Comparison of ENCODE assay signal across 2 cellular contexts in the genomic region with DNA sequence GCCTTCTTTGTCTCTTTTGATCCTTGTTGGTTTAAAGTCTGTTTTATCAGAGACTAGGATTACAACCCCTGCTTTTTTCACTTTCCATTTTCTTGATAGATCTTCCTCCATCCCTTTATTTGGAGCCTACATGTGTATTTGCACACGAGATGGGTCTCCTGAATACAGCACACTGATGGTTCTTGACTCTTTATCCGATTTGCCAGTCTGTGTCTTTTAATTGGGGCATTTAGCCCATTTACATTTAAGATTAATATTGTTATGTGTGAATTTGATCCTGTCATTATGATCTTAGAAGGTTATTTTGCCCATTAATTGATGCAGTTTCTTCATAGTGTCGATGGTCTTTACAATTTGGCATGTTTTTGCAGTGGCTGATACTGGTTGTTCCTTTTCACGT. TPM values are rescaled to one million over a fixed set of nuclear protein-coding genes. Genes with fewer than 3 reads are reported as not detected.
DNase-seq lines count a peak whose midpoint lies in the region; ATAC-seq, FAIRE-seq and TF ChIP-seq lines count a peak whose summit lies in the region.
"Not testable (repeated sequence)": the region's sequence is repeated elsewhere in the genome, so short reads cannot be mapped to it uniquely, and the experiment has no call there.

No MANE protein-coding gene starts in this region.

- POLR2A ChIA-PET in HEK293 (lab: Yijun Ruan, JAX); K562 (lab: Yijun Ruan, JAX): not testable (repeated sequence)

- not testable (repeated sequence) for H3K79me2 ChIP-seq in K562 (ENCODE audit: control insufficient read depth, insufficient read depth, low read length)

- not testable (repeated sequence) for H3K27ac ChIP-seq in HEK293 (ENCODE audit: extremely low read depth, low read depth, low read length); K562 (ENCODE audit: extremely low read depth, low read depth, low read length)

- not testable (repeated sequence) for TF ChIP-seq EP300 in K562 (IDR thresholded peaks at IDR 0.05; ENCODE audit: low read length)

- not testable (repeated sequence) for H3K4me2 ChIP-seq in K562 (ENCODE audit: insufficient read depth, low read length)

- TF ChIP-seq CTCF in HEK293 (tag by site-specific recombination; IDR thresholded peaks at IDR 0.05); K562 (IDR thresholded peaks at IDR 0.05 in 2 of 3, conservative IDR thresholded peaks at IDR 0.05 in 1 of 3; ENCODE audit: insufficient read depth in 2 of 3, low read depth in 1 of 3, low read length in 3 of 3): not testable (repeated sequence)

- H3K9me1 ChIP-seq in K562 (ENCODE audit: control insufficient read depth, insufficient read depth, low read length) = not testable (repeated sequence)

- not testable (repeated sequence) for H2AFZ ChIP-seq in K562 (ENCODE audit: low read depth, low read length)

- TF ChIP-seq POLR2A in K562 (conservative IDR thresholded peaks at IDR 0.05) = not testable (repeated sequence)

- TF ChIP-seq RAD21 in K562 (CRISPR knock-in tag; conservative IDR thresholded peaks at IDR 0.05 in 1 of 2, IDR thresholded peaks at IDR 0.05 in 1 of 2) = not testable (repeated sequence)

- H4K20me1 ChIP-seq in K562 (replicated peaks; ENCODE audit: control insufficient read depth, insufficient read depth, low read length) = not testable (repeated sequence)

- BruUV-seq in K562 (replicated peaks; lab: Mats Ljungman, UMichigan) = not testable (repeated sequence)

- H3K4me3 ChIP-seq in HEK293 (ENCODE audit: low read depth, low read length); K562: not testable (repeated sequence)

- ATAC-seq in K562 = not testable (repeated sequence)

- not testable (repeated sequence) for H3K9ac ChIP-seq in K562 (ENCODE audit: insufficient read depth in 1 of 2, low read depth in 2 of 2, low read length in 2 of 2)

- CTCF ChIA-PET in HEK293 (lab: Yijun Ruan, JAX) = interaction anchor here (0.5 to 1.4 kb wide), 2 partner anchors 900 to 976 kb away, joined by 3 to 4 read pairs; no protein-coding TSS in a partner anchor
- CTCF ChIA-PET in K562 (lab: Yijun Ruan, JAX; ENCODE audit: low intra/inter-chr PET ratio) = not testable (repeated sequence)

- in situ Hi-C loops in K562 (cut with MboI) = loop anchor here (25.0 kb wide), 1 partner anchor 936 kb away; the partner anchor contains the start of gene RSU1

- intact Hi-C loops in K562 (cut with micrococcal nuclease) = not testable (repeated sequence)

- H3K27me3 ChIP-seq in K562 (ENCODE audit: control insufficient read depth in 2 of 2, insufficient read depth in 2 of 2, low read length in 2 of 2) = not testable (repeated sequence)

- not testable (repeated sequence) for DNase-seq in K562 (ENCODE audit: extremely low read depth in 1 of 4, low spot score in 3 of 4)

- H3K9me3 ChIP-seq in HEK293 (ENCODE audit: control insufficient read depth, insufficient read depth, low read depth, low read length); K562 (replicated peaks; ENCODE audit: control insufficient read depth, insufficient read depth, low read depth, low read length): not testable (repeated sequence)

- H3K36me3 ChIP-seq in HEK293 (ENCODE audit: control insufficient read depth in 2 of 2, insufficient read depth in 1 of 2, low read length in 2 of 2); K562 (ENCODE audit: control insufficient read depth, insufficient read depth, low read length): not testable (repeated sequence)

- not testable (repeated sequence) for H3K4me1 ChIP-seq in HEK293 (ENCODE audit: control insufficient read depth, insufficient read depth, low read length); K562 (replicated peaks in 1 of 2; ENCODE audit: control insufficient read depth in 2 of 2, insufficient read depth in 2 of 2, low read length in 2 of 2)

- 6% methylated on average over 4 of the region's 4 CpGs for WGBS in K562 (ENCODE audit: insufficient coverage, low coverage, missing lambda C conversion rate)

- FAIRE-seq in K562 (lab: Jason Lieb, UNC) = not testable (repeated sequence)

TF ChIP-seq in HEK293, 187 proteins besides CTCF, POLR2A, EP300 and RAD21:
- peak; percentile 65 for TF ChIP-seq ZNF529 (tag by site-specific recombination; IDR thresholded peaks at IDR 0.05; ENCODE audit: insufficient replicate concordance)

TF ChIP-seq in K562, 482 proteins besides CTCF, POLR2A, EP300 and RAD21:
- peak; percentile 87 for TF ChIP-seq ZNF507 (tag; conservative IDR thresholded peaks at IDR 0.05)

RNA-seq across cellular contexts. Expression of gene MINDY3, which starts 16.0 kb away (rescaled TPM):
- 13.0 and 53.9 TPM in 2 replicates for total RNA-seq in K562 (2011; cell fraction: chromatin; rRNA removed; ENCODE audit: low replicate concordance)
- 7.5 and 9.9 TPM in 2 replicates for total RNA-seq in K562 (2011; cell fraction: nucleolus; rRNA removed)
- total RNA-seq in K562 (2011; cell fraction: nucleoplasm; rRNA removed) = 25.6 and 40.0 TPM in 2 replicates
- total RNA-seq in K562 (2014; rRNA removed) (11.7 and 14.0 TPM in 2 replicates), K562 (2014; rRNA removed; fragmentation: Illumina TruSeq; extraction: Trizol) (29.1 and 33.9 TPM in 2 replicates), K562 (2015; rRNA removed; fragmentation: Illumina TruSeq; extraction: Trizol) (28.8 and 29.5 TPM in 2 replicates), K562 (2021) (22.0 and 23.0 TPM in 2 replicates)
- polyA plus RNA-seq in K562 (2011; rRNA removed) (17.1 and 18.3 TPM in 2 replicates), K562 (2014; fragmentation: Illumina TruSeq; extraction: Trizol) (21.3 and 23.6 TPM in 2 replicates), K562 (2014; fragmentation: Nextera tagmentation; extraction: Ambion mirVana) (10 to 100 TPM; 34.2 to 35.9 TPM), K562 (2014; rRNA removed) (14.7 and 19.2 TPM in 2 replicates)
- 2.9 and 6.9 TPM in 2 replicates for polyA plus RNA-seq in K562 (2011; cell fraction: cytosol; rRNA removed)
- 17.9 and 29.3 TPM in 2 replicates for polyA plus RNA-seq in K562 (2011; cell fraction: nucleus; rRNA removed)
- 16.7 and 29.5 TPM in 2 replicates for polyA plus RNA-seq in K562 (2012)
- polyA minus RNA-seq in K562 (2011; rRNA and poly(A)+ RNA removed) = 24.1 and 28.4 TPM in 2 replicates
- 9.4 and 10.1 TPM in 2 replicates for polyA minus RNA-seq in K562 (2011; cell fraction: cytosol; rRNA and poly(A)+ RNA removed)
- polyA minus RNA-seq in K562 (2011; cell fraction: nucleus; rRNA and poly(A)+ RNA removed) = 29.1 and 59.8 TPM in 2 replicates
